8 cellular contexts compared by ENCODE assay signal in genomic region chr4:156971623-156972369, GRCh38. TPM values are rescaled to one million over a fixed set of nuclear protein-coding genes. Genes with fewer than 3 reads are reported as not detected.
A peak's percentile ranks its signal among the peaks of the same experiment; 100 is the strongest.
DNase-seq lines count a peak whose midpoint lies in the region; ATAC-seq and TF ChIP-seq lines count a peak whose summit lies in the region.

A gene with protein sequence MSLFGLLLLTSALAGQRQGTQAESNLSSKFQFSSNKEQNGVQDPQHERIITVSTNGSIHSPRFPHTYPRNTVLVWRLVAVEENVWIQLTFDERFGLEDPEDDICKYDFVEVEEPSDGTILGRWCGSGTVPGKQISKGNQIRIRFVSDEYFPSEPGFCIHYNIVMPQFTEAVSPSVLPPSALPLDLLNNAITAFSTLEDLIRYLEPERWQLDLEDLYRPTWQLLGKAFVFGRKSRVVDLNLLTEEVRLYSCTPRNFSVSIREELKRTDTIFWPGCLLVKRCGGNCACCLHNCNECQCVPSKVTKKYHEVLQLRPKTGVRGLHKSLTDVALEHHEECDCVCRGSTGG (minus strand): TSS chr4:156971799. CDS start chr4:156970903, 896 bp downstream.

- H3K27ac Mint-ChIP-seq in stimulated activated effector memory CD8-positive, alpha-beta T cell treated with anti-CD3 and anti-CD28 coated beads, Interleukin-12 subunit alpha, Interleukin-12 subunit beta, amount 100 ng/mL, for 72 hours: no peak within 1 kb of the TSS

- H3K4me3 Mint-ChIP-seq in stimulated activated effector memory CD8-positive, alpha-beta T cell treated with anti-CD3 and anti-CD28 coated beads, Interleukin-12 subunit alpha, Interleukin-12 subunit beta, amount 100 ng/mL, for 72 hours: no peak within 1 kb of the TSS

- no peaks in the 10 kb centered on the region for H3K27me3 ChIP-seq in dorsolateral prefrontal cortex

- intact Hi-C loops in dorsolateral prefrontal cortex (cut with DNase I): loop anchor here (2.0 to 10.0 kb wide), 4 partner anchors 73 to 497 kb away; no protein-coding TSS in a partner anchor

- peak in 50 of 56 donors; percentile 6 to 68 (median 42) for TF ChIP-seq CTCF in dorsolateral prefrontal cortex (IDR thresholded peaks at IDR 0.05 in 54 of 56, conservative IDR thresholded peaks at IDR 0.05 in 2 of 56; ENCODE audit: low read depth in 1 of 56, partially characterized antibody in 56 of 56)

- DNase-seq in EL: peak; percentile 79
- peak; percentile 18 for DNase-seq in SK-MEL-5 (ENCODE audit: low read depth, low spot score)
- DNase-seq in dorsolateral prefrontal cortex: peak; percentile 7 to 76 (median 50)
- peak; percentile 87 for DNase-seq in left lobe of liver (ENCODE audit: low spot score)
- no peak for DNase-seq in stimulated activated effector memory CD8-positive, alpha-beta T cell treated with anti-CD3 and anti-CD28 coated beads, Interleukin-12 subunit alpha, Interleukin-12 subunit beta, amount 100 ng/mL, for 72 hours (ENCODE audit: low spot score in 2 of 2)
- DNase-seq in DMS79 (lab: John Stamatoyannopoulos, UW): no peak
- no peak for DNase-seq in NK-92 (lab: John Stamatoyannopoulos, UW; ENCODE audit: unreplicated experiment)

- peak within 1 kb of the TSS in 58 of 59 donors; percentile 42 to 95 (median 84) for H3K27ac ChIP-seq in dorsolateral prefrontal cortex

- ATAC-seq in HG03354 (IDR thresholded peaks at IDR 0.05; ENCODE audit: poor library complexity, severe bottlenecking, unreplicated experiment) (peak; percentile 44), left lobe of liver (peak; percentile 80)
- ATAC-seq in stimulated activated effector memory CD8-positive, alpha-beta T cell treated with anti-CD3 and anti-CD28 coated beads, Interleukin-12 subunit alpha, Interleukin-12 subunit beta, amount 100 ng/mL, for 72 hours: peak; percentile 34

- H3K36me3 Mint-ChIP-seq in stimulated activated effector memory CD8-positive, alpha-beta T cell treated with anti-CD3 and anti-CD28 coated beads, Interleukin-12 subunit alpha, Interleukin-12 subunit beta, amount 100 ng/mL, for 72 hours: no peaks in the 10 kb centered on the region

- H3K9me3 Mint-ChIP-seq in stimulated activated effector memory CD8-positive, alpha-beta T cell treated with anti-CD3 and anti-CD28 coated beads, Interleukin-12 subunit alpha, Interleukin-12 subunit beta, amount 100 ng/mL, for 72 hours: peaks cover 11% of the 10 kb centered on the region

- H3K4me1 Mint-ChIP-seq in stimulated activated effector memory CD8-positive, alpha-beta T cell treated with anti-CD3 and anti-CD28 coated beads, Interleukin-12 subunit alpha, Interleukin-12 subunit beta, amount 100 ng/mL, for 72 hours: no peaks in the 10 kb centered on the region

- in situ Hi-C loops in SK-MEL-5 (cut with HindIII; ENCODE audit: low pct_unique_long_range_greater_than_20kb, low sequenced_read_pairs): no loop called here

- H3K4me3 ChIP-seq in dorsolateral prefrontal cortex: peak within 1 kb of the TSS; percentile 37 to 88 (median 77)

RNA-seq across cellular contexts. Expression of the gene that starts here (rescaled TPM):
- 3.0 and 5.4 TPM in 2 replicates for total RNA-seq in SK-MEL-5 (2014; rRNA removed; shearing (Covaris generic))
- polyA plus RNA-seq in SK-MEL-5 (2015; cell fraction: cytosol; rRNA removed): 1.5 and 2.1 TPM in 2 replicates
- polyA plus RNA-seq in SK-MEL-5 (2015; cell fraction: nucleus; rRNA removed): 1.3 and 1.8 TPM in 2 replicates
- total RNA-seq in dorsolateral prefrontal cortex: 10 to 100 TPM in 89 of 120 experiments, 1 to 10 TPM in 31; 6.2 to 17.8 (median 11.3) TPM
- total RNA-seq in left lobe of liver: 9.1 TPM

Comparison
In these comparisons a context has a peak if more than half of its experiments do, and no peak if none do; other contexts are left out.
1. DNase-seq: peak in EL (single experiment), SK-MEL-5 (single experiment), dorsolateral prefrontal cortex (10 of 10) and left lobe of liver (single experiment); none in stimulated activated effector memory CD8-positive, alpha-beta T cell treated with anti-CD3 and anti-CD28 coated beads, Interleukin-12 subunit alpha, Interleukin-12 subunit beta, amount 100 ng/mL, for 72 hours (0 of 2), DMS79 (single experiment) and NK-92 (single experiment).
2. Peak in every context shown above with its lines, with median percentiles within 50 percentile points of each other: ATAC-seq.